ENCODE assay signal across 21 cellular contexts in the genomic region with DNA sequence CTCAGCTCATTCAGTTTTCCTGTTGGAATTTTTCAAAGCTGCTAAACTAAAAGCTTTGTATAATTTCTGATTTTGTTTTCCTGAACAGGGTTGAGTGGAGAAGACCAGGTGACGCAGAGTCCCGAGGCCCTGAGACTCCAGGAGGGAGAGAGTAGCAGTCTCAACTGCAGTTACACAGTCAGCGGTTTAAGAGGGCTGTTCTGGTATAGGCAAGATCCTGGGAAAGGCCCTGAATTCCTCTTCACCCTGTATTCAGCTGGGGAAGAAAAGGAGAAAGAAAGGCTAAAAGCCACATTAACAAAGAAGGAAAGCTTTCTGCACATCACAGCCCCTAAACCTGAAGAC.
DNase-seq lines count a peak whose midpoint lies in the region; ATAC-seq and TF ChIP-seq lines count a peak whose summit lies in the region.
"Had no signal": no experiment of that assay in that cellular context is flagged by ENCODE, and none has a peak within 500 bp of the region (broad histone marks: within the 10 kb centered on the region; RNA-seq: fewer than 3 reads in every experiment).

No MANE protein-coding gene starts in this region.

- ATAC-seq in activated CD8-positive, alpha-beta memory T cell treated with anti-CD3 and anti-CD28 coated beads, Interleukin-2, amount 10 ng/mL, durations not matched to agents 7 days and 5 days = no peak
- ATAC-seq in CD8-positive, alpha-beta T cell = peak; percentile 26
- no peak for ATAC-seq in activated CD8-positive, alpha-beta T cell treated with anti-CD3 and anti-CD28 coated beads for 36 hours
- ATAC-seq in naive thymus-derived CD4-positive, alpha-beta T cell = peak; percentile 24
- ATAC-seq in GM19455 (IDR thresholded peaks at IDR 0.05; ENCODE audit: unreplicated experiment) = no peak
- ATAC-seq: Panc1 had no signal

- no peak for TF ChIP-seq CTCF in CD8-positive, alpha-beta T cell (IDR thresholded peaks at IDR 0.05)
- no peak for TF ChIP-seq CTCF in activated CD8-positive, alpha-beta T cell treated with anti-CD3 and anti-CD28 coated beads for 36 hours (IDR thresholded peaks at IDR 0.05)

- H3K27ac Mint-ChIP-seq in activated CD8-positive, alpha-beta memory T cell treated with anti-CD3 and anti-CD28 coated beads, Interleukin-2, amount 10 ng/mL, durations not matched to agents 7 days and 5 days = peak overlapping the region; percentile 78
- peak overlapping the region; percentile 87 for H3K27ac Mint-ChIP-seq in CD8-positive, alpha-beta T cell
- H3K27ac Mint-ChIP-seq in activated CD8-positive, alpha-beta T cell treated with anti-CD3 and anti-CD28 coated beads for 36 hours = peak overlapping the region; percentile 82
- H3K27ac Mint-ChIP-seq in naive thymus-derived CD4-positive, alpha-beta T cell = peak overlapping the region; percentile 80 to 92 (median 88)
- H3K27ac Mint-ChIP-seq: B cell, memory B cell had no signal

- peaks cover 4% of the 10 kb centered on the region for H3K4me1 ChIP-seq in CD8-positive, alpha-beta T cell (ENCODE audit: insufficient read depth, low read length)
- H3K4me1 ChIP-seq in naive thymus-derived CD4-positive, alpha-beta T cell (ENCODE audit: control insufficient read depth in 2 of 2, insufficient read depth in 2 of 2, low read length in 2 of 2) = no peaks in the 10 kb centered on the region
- H3K4me1 ChIP-seq: breast epithelium, foreskin keratinocyte, upper lobe of right lung had no signal

- H3K4me3 ChIP-seq in CD8-positive, alpha-beta T cell (ENCODE audit: low read depth, low read length) = peak overlapping the region; percentile 9
- H3K4me3 ChIP-seq in naive thymus-derived CD4-positive, alpha-beta T cell (ENCODE audit: low read length) = peak overlapping the region; percentile 40
- H3K4me3 ChIP-seq in H7 (ENCODE audit: insufficient read depth, low read depth, low read length) = no peak overlapping the region
- H3K4me3 ChIP-seq: breast epithelium, upper lobe of right lung had no signal

- no peaks in the 10 kb centered on the region for H3K27me3 ChIP-seq in CD8-positive, alpha-beta T cell (ENCODE audit: insufficient read depth, low read length)
- no peaks in the 10 kb centered on the region for H3K27me3 ChIP-seq in naive thymus-derived CD4-positive, alpha-beta T cell (ENCODE audit: control insufficient read depth in 2 of 2, insufficient read depth in 2 of 2, low read length in 2 of 2)
- no peaks in the 10 kb centered on the region; the same call in 1 of the 2 replicates for H3K27me3 ChIP-seq in H7 (ENCODE audit: control insufficient read depth, insufficient read depth, low read length)
- H3K27me3 ChIP-seq: breast epithelium, upper lobe of right lung had no signal

- CTCF ChIA-PET in activated CD8-positive, alpha-beta memory T cell treated with anti-CD3 and anti-CD28 coated beads, Interleukin-2, amount 10 ng/mL, durations not matched to agents 7 days and 5 days (lab: Charles Lee) = interaction anchor here (1.3 to 2.1 kb wide), 8 partner anchors 27 to 62 kb away, joined by 3 to 8 read pairs (median 4); no protein-coding TSS in a partner anchor
- CTCF ChIA-PET in CD8-positive, alpha-beta T cell (lab: Charles Lee) = interaction anchor here (0.5 to 1.8 kb wide), 18 partner anchors 9 to 529 kb away, joined by 3 to 14 read pairs (median 5); no protein-coding TSS in a partner anchor
- CTCF ChIA-PET in activated CD8-positive, alpha-beta T cell treated with anti-CD3 and anti-CD28 coated beads for 36 hours (lab: Charles Lee) = interaction anchor here (0.6 to 2.5 kb wide), 31 partner anchors 9 to 529 kb away, joined by 3 to 19 read pairs (median 5); no protein-coding TSS in a partner anchor
- CTCF ChIA-PET in naive thymus-derived CD4-positive, alpha-beta T cell (lab: Charles Lee) = interaction anchor here (0.9 to 1.6 kb wide), 10 partner anchors 14 to 62 kb away, joined by 3 to 11 read pairs (median 4); no protein-coding TSS in a partner anchor

- no peak overlapping the region for H3K27ac ChIP-seq in CD8-positive, alpha-beta T cell (ENCODE audit: low read depth, low read length)
- H3K27ac ChIP-seq in naive thymus-derived CD4-positive, alpha-beta T cell (ENCODE audit: low read depth, low read length) = peak overlapping the region; percentile 64
- H3K27ac ChIP-seq: breast epithelium, foreskin keratinocyte, KMS-11, upper lobe of right lung had no signal

- no peaks in the 10 kb centered on the region for H3K36me3 ChIP-seq in CD8-positive, alpha-beta T cell (ENCODE audit: insufficient read depth, low read length)
- H3K36me3 ChIP-seq in naive thymus-derived CD4-positive, alpha-beta T cell (ENCODE audit: control insufficient read depth in 2 of 3, insufficient read depth in 3 of 3, low read length in 3 of 3) = no peaks in the 10 kb centered on the region
- H3K36me3 ChIP-seq in H7 (replicated peaks; ENCODE audit: control insufficient read depth, insufficient read depth, low read length) = no peaks in the 10 kb centered on the region
- H3K36me3 ChIP-seq: breast epithelium, upper lobe of right lung had no signal

- peaks cover 12% of the 10 kb centered on the region for H3K4me1 Mint-ChIP-seq in activated CD8-positive, alpha-beta memory T cell treated with anti-CD3 and anti-CD28 coated beads, Interleukin-2, amount 10 ng/mL, durations not matched to agents 7 days and 5 days
- H3K4me1 Mint-ChIP-seq in CD8-positive, alpha-beta T cell (ENCODE audit: low read depth) = peaks cover 17% of the 10 kb centered on the region
- peaks cover 9% of the 10 kb centered on the region for H3K4me1 Mint-ChIP-seq in activated CD8-positive, alpha-beta T cell treated with anti-CD3 and anti-CD28 coated beads for 36 hours (ENCODE audit: low read depth)
- H3K4me1 Mint-ChIP-seq in naive thymus-derived CD4-positive, alpha-beta T cell = peaks cover 2 to 34% (median 13%) of the 10 kb centered on the region in 7 donors
- H3K4me1 Mint-ChIP-seq: B cell, memory B cell had no signal

- no peaks in the 10 kb centered on the region for H3K36me3 Mint-ChIP-seq in activated CD8-positive, alpha-beta memory T cell treated with anti-CD3 and anti-CD28 coated beads, Interleukin-2, amount 10 ng/mL, durations not matched to agents 7 days and 5 days
- H3K36me3 Mint-ChIP-seq in CD8-positive, alpha-beta T cell = no peaks in the 10 kb centered on the region
- H3K36me3 Mint-ChIP-seq in activated CD8-positive, alpha-beta T cell treated with anti-CD3 and anti-CD28 coated beads for 36 hours (ENCODE audit: low read depth) = no peaks in the 10 kb centered on the region
- H3K36me3 Mint-ChIP-seq in naive thymus-derived CD4-positive, alpha-beta T cell = no peaks in the 10 kb centered on the region
- H3K36me3 Mint-ChIP-seq: memory B cell had no signal

- peaks cover 3% of the 10 kb centered on the region for H3K27me3 Mint-ChIP-seq in activated CD8-positive, alpha-beta memory T cell treated with anti-CD3 and anti-CD28 coated beads, Interleukin-2, amount 10 ng/mL, durations not matched to agents 7 days and 5 days
- H3K27me3 Mint-ChIP-seq in CD8-positive, alpha-beta T cell (ENCODE audit: low read depth) = no peaks in the 10 kb centered on the region
- H3K27me3 Mint-ChIP-seq in activated CD8-positive, alpha-beta T cell treated with anti-CD3 and anti-CD28 coated beads for 36 hours = no peaks in the 10 kb centered on the region
- H3K27me3 Mint-ChIP-seq in naive thymus-derived CD4-positive, alpha-beta T cell = peaks cover 0 to 8% (median 0%) of the 10 kb centered on the region in 5 donors

- no peak for DNase-seq in activated CD8-positive, alpha-beta memory T cell treated with anti-CD3 and anti-CD28 coated beads, Interleukin-2, amount 10 ng/mL, durations not matched to agents 7 days and 5 days
- DNase-seq in activated CD8-positive, alpha-beta memory T cell treated with anti-CD3 and anti-CD28 coated beads for 24 hours = no peak
- DNase-seq in CD8-positive, alpha-beta T cell = no peak
- no peak for DNase-seq in activated CD8-positive, alpha-beta T cell treated with anti-CD3 and anti-CD28 coated beads for 36 hours
- DNase-seq in naive thymus-derived CD4-positive, alpha-beta T cell = no peak
- DNase-seq in H7 (no peak), NCI-H2107 (lab: John Stamatoyannopoulos, UW) (no peak)
- DNase-seq: GOT3; NCI-H1694; NCI-H524 treated with DMSO at 0.1 percent for 48 hours; NK-92 treated with Interleukin-12 subunit alpha and Interleukin-12 subunit beta, amount 100 ng/mL, for 24 hours; occipital lobe; SIG-M5; upper lobe of right lung had no signal

- POLR2A ChIA-PET in CD8-positive, alpha-beta T cell (lab: Charles Lee) = interaction anchor here (0.9 kb wide), 1 partner anchor 30 kb away, joined by 3 read pairs; no protein-coding TSS in a partner anchor
- POLR2A ChIA-PET in activated CD8-positive, alpha-beta T cell treated with anti-CD3 and anti-CD28 coated beads for 36 hours (lab: Charles Lee) = no interaction called here
- POLR2A ChIA-PET in naive thymus-derived CD4-positive, alpha-beta T cell (lab: Charles Lee) = interaction anchor here (0.9 to 1.6 kb wide), 6 partner anchors 13 to 529 kb away, joined by 3 to 9 read pairs (median 4); no protein-coding TSS in a partner anchor

- intact Hi-C loops in CD8-positive, alpha-beta T cell (cut with DNase I, micrococcal nuclease) = loop anchor here (2.0 to 5.0 kb wide), 3 partner anchors 38 to 517 kb away; no protein-coding TSS in a partner anchor
- intact Hi-C loops in activated CD8-positive, alpha-beta T cell treated with anti-CD3 and anti-CD28 coated beads for 36 hours (cut with micrococcal nuclease) = loop anchor here (5.0 kb wide), 1 partner anchor 62 kb away; no protein-coding TSS in a partner anchor
- intact Hi-C loops in naive thymus-derived CD4-positive, alpha-beta T cell (cut with micrococcal nuclease) = loop anchor here (1.0 to 2.0 kb wide), 4 partner anchors 37 to 530 kb away; no protein-coding TSS in a partner anchor

- no peaks in the 10 kb centered on the region for H3K9me3 ChIP-seq in CD8-positive, alpha-beta T cell (ENCODE audit: low read length)
- H3K9me3 ChIP-seq in naive thymus-derived CD4-positive, alpha-beta T cell (ENCODE audit: control insufficient read depth in 2 of 3, low read length in 3 of 3) = no peaks in the 10 kb centered on the region
- H3K9me3 ChIP-seq: breast epithelium, upper lobe of right lung had no signal

- peak overlapping the region; percentile 63 for H3K4me3 Mint-ChIP-seq in activated CD8-positive, alpha-beta memory T cell treated with anti-CD3 and anti-CD28 coated beads, Interleukin-2, amount 10 ng/mL, durations not matched to agents 7 days and 5 days
- H3K4me3 Mint-ChIP-seq in CD8-positive, alpha-beta T cell = peak overlapping the region; percentile 79
- H3K4me3 Mint-ChIP-seq in activated CD8-positive, alpha-beta T cell treated with anti-CD3 and anti-CD28 coated beads for 36 hours = peak overlapping the region; percentile 77
- peak overlapping the region; percentile 79 to 91 (median 83) for H3K4me3 Mint-ChIP-seq in naive thymus-derived CD4-positive, alpha-beta T cell
- H3K4me3 Mint-ChIP-seq: B cell, memory B cell had no signal

- no peaks in the 10 kb centered on the region for H3K9me3 Mint-ChIP-seq in activated CD8-positive, alpha-beta memory T cell treated with anti-CD3 and anti-CD28 coated beads, Interleukin-2, amount 10 ng/mL, durations not matched to agents 7 days and 5 days (ENCODE audit: low read depth)
- H3K9me3 Mint-ChIP-seq in CD8-positive, alpha-beta T cell = no peaks in the 10 kb centered on the region
- H3K9me3 Mint-ChIP-seq in activated CD8-positive, alpha-beta T cell treated with anti-CD3 and anti-CD28 coated beads for 36 hours = no peaks in the 10 kb centered on the region
- no peaks in the 10 kb centered on the region for H3K9me3 Mint-ChIP-seq in naive thymus-derived CD4-positive, alpha-beta T cell
- H3K9me3 Mint-ChIP-seq: memory B cell had no signal

Comparison
In these comparisons a context has a peak if more than half of its experiments do, and no peak if none do; other contexts are left out.
1. ATAC-seq: peak in CD8-positive, alpha-beta T cell (single experiment) and naive thymus-derived CD4-positive, alpha-beta T cell (single experiment); none in activated CD8-positive, alpha-beta memory T cell treated with anti-CD3 and anti-CD28 coated beads, Interleukin-2, amount 10 ng/mL, durations not matched to agents 7 days and 5 days (single experiment), activated CD8-positive, alpha-beta T cell treated with anti-CD3 and anti-CD28 coated beads for 36 hours (single experiment) and GM19455 (single experiment).
2. Peak in every context shown above with its lines, with median percentiles within 50 percentile points of each other: H3K27ac Mint-ChIP-seq and H3K4me3 Mint-ChIP-seq.